Comparison of ENCODE assay signal across 20 cellular contexts in genomic region chr9:73009649-73010288, GRCh38.
DNase-seq lines count a peak whose midpoint lies in the region; ATAC-seq and TF ChIP-seq lines count a peak whose summit lies in the region.
"Had no signal": no experiment of that assay in that cellular context is flagged by ENCODE, and none has a peak within 500 bp of the region (broad histone marks: within the 10 kb centered on the region; RNA-seq: fewer than 3 reads in every experiment).

No MANE protein-coding gene starts in this region.

- no peaks in the 10 kb centered on the region for H3K4me1 Mint-ChIP-seq in stimulated activated effector memory CD8-positive, alpha-beta T cell treated with anti-CD3 and anti-CD28 coated beads, Interleukin-12 subunit alpha, Interleukin-12 subunit beta, amount 100 ng/mL, for 72 hours
- H3K4me1 Mint-ChIP-seq: brain; CD4-positive, alpha-beta memory T cell had no signal

- H3K4me1 ChIP-seq in effector memory CD4-positive, alpha-beta T cell (ENCODE audit: control insufficient read depth, insufficient read depth, low read length, poor library complexity, severe bottlenecking) = no peaks in the 10 kb centered on the region

- H3K36me3 Mint-ChIP-seq in stimulated activated effector memory CD8-positive, alpha-beta T cell treated with anti-CD3 and anti-CD28 coated beads, Interleukin-12 subunit alpha, Interleukin-12 subunit beta, amount 100 ng/mL, for 72 hours = no peaks in the 10 kb centered on the region
- H3K36me3 Mint-ChIP-seq: activated naive CD8-positive, alpha-beta T cell; brain; CD4-positive, alpha-beta memory T cell; mesothelial cell of epicardium had no signal

- H3K9me3 Mint-ChIP-seq in stimulated activated effector memory CD8-positive, alpha-beta T cell treated with anti-CD3 and anti-CD28 coated beads, Interleukin-12 subunit alpha, Interleukin-12 subunit beta, amount 100 ng/mL, for 72 hours = no peaks in the 10 kb centered on the region
- H3K9me3 Mint-ChIP-seq: brain, mesothelial cell of epicardium had no signal

- H3K4me3 ChIP-seq in choroid plexus epithelial cell (ENCODE audit: low read depth, low read length) = no peak overlapping the region
- H3K4me3 ChIP-seq in effector memory CD4-positive, alpha-beta T cell (ENCODE audit: insufficient read depth, low read depth, low read length, poor library complexity, severe bottlenecking) = no peak overlapping the region
- H3K4me3 ChIP-seq: esophagus muscularis mucosa had no signal

- H3K27ac ChIP-seq in effector memory CD4-positive, alpha-beta T cell (ENCODE audit: insufficient read depth, low read length, poor library complexity, severe bottlenecking) = no peak overlapping the region
- H3K27ac ChIP-seq: esophagus muscularis mucosa had no signal

- DNase-seq in NCI-H82 (lab: John Stamatoyannopoulos, UW) = peak; percentile 43
- DNase-seq in NCI-H82 treated with DMSO at 0.1 percent for 48 hours (lab: John Stamatoyannopoulos, UW; ENCODE audit: unreplicated experiment) = no peak
- DNase-seq in NAMALWA (ENCODE audit: low spot score) = peak; percentile 31
- peak; percentile 7 for DNase-seq in choroid plexus epithelial cell (ENCODE audit: low read depth)
- DNase-seq in stimulated activated effector memory CD8-positive, alpha-beta T cell treated with anti-CD3 and anti-CD28 coated beads, Interleukin-12 subunit alpha, Interleukin-12 subunit beta, amount 100 ng/mL, for 72 hours (ENCODE audit: low spot score in 2 of 2) = no peak
- DNase-seq in D341Med (ENCODE audit: low spot score) = no peak
- no peak for DNase-seq in effector memory CD4-positive, alpha-beta T cell
- no peak for DNase-seq in activated CD8-positive, alpha-beta memory T cell treated with anti-CD3 and anti-CD28 coated beads for 24 hours
- DNase-seq: activated T-cell treated with anti-CD3 and anti-CD28 coated beads, Interleukin-2, amount 50 U/mL, for 1 hour; CD4-positive, alpha-beta memory T cell; head of caudate nucleus; NCI-H1694; NCI-H446; nucleus accumbens; right cardiac atrium; T1000 had no signal

- peak; percentile 31 for ATAC-seq in stimulated activated effector memory CD8-positive, alpha-beta T cell treated with anti-CD3 and anti-CD28 coated beads, Interleukin-12 subunit alpha, Interleukin-12 subunit beta, amount 100 ng/mL, for 72 hours
- ATAC-seq: right cardiac atrium had no signal

- no peaks in the 10 kb centered on the region for H3K36me3 ChIP-seq in effector memory CD4-positive, alpha-beta T cell (ENCODE audit: control insufficient read depth, insufficient read depth, low read length)
- H3K36me3 ChIP-seq: esophagus muscularis mucosa had no signal

- H3K27ac Mint-ChIP-seq in stimulated activated effector memory CD8-positive, alpha-beta T cell treated with anti-CD3 and anti-CD28 coated beads, Interleukin-12 subunit alpha, Interleukin-12 subunit beta, amount 100 ng/mL, for 72 hours = no peak overlapping the region
- H3K27ac Mint-ChIP-seq: activated naive CD8-positive, alpha-beta T cell; brain; CD4-positive, alpha-beta memory T cell; mesothelial cell of epicardium had no signal

- no peak for TF ChIP-seq CTCF in choroid plexus epithelial cell (conservative IDR thresholded peaks at IDR 0.05; ENCODE audit: low read depth, low read length)

- no peak overlapping the region for H3K4me3 Mint-ChIP-seq in stimulated activated effector memory CD8-positive, alpha-beta T cell treated with anti-CD3 and anti-CD28 coated beads, Interleukin-12 subunit alpha, Interleukin-12 subunit beta, amount 100 ng/mL, for 72 hours
- H3K4me3 Mint-ChIP-seq: activated naive CD8-positive, alpha-beta T cell; brain; CD4-positive, alpha-beta memory T cell; mesothelial cell of epicardium had no signal

- H3K9me3 ChIP-seq in effector memory CD4-positive, alpha-beta T cell (ENCODE audit: control insufficient read depth, low read length) = no peaks in the 10 kb centered on the region
- H3K9me3 ChIP-seq: esophagus muscularis mucosa had no signal

- H3K27me3 ChIP-seq in effector memory CD4-positive, alpha-beta T cell (replicated peaks; ENCODE audit: control insufficient read depth, insufficient read depth, low read length, poor library complexity, severe bottlenecking) = peaks cover 6% of the 10 kb centered on the region
- H3K27me3 ChIP-seq: esophagus muscularis mucosa had no signal

Comparison
In these comparisons a context has a peak if more than half of its experiments do, and no peak if none do; other contexts are left out.
1. DNase-seq: peak in NCI-H82 (single experiment), NAMALWA (single experiment) and choroid plexus epithelial cell (single experiment); none in NCI-H82 treated with DMSO at 0.1 percent for 48 hours (single experiment), stimulated activated effector memory CD8-positive, alpha-beta T cell treated with anti-CD3 and anti-CD28 coated beads, Interleukin-12 subunit alpha, Interleukin-12 subunit beta, amount 100 ng/mL, for 72 hours (0 of 2), D341Med (single experiment), effector memory CD4-positive, alpha-beta T cell (0 of 3) and activated CD8-positive, alpha-beta memory T cell treated with anti-CD3 and anti-CD28 coated beads for 24 hours (single experiment).